ENCODE assay signal across 8 cellular contexts in genomic region chr3:119323401-119324107, GRCh38. TPM values are rescaled to one million over a fixed set of nuclear protein-coding genes. Genes with fewer than 3 reads are reported as not detected.
DNase-seq lines count a peak whose midpoint lies in the region; ATAC-seq and TF ChIP-seq lines count a peak whose summit lies in the region.

No MANE protein-coding gene starts in this region.

- H3K9ac ChIP-seq in NT2/D1 (ENCODE audit: insufficient read length, low read depth) = peak overlapping the region; percentile 83

- H3K4me3 ChIP-seq in NT2/D1 (ENCODE audit: insufficient read length, low read depth) (peak overlapping the region; percentile 53), tibial artery (peak overlapping the region; percentile 61 to 89)

- no peaks in the 10 kb centered on the region for H3K27me3 Mint-ChIP-seq in mesothelial cell of epicardium (ENCODE audit: low read depth)

- ATAC-seq in HG02973 (IDR thresholded peaks at IDR 0.05; ENCODE audit: unreplicated experiment) = peak; percentile 28

- H3K27ac ChIP-seq in tibial artery = peak overlapping the region; percentile 88 to 91

- in situ Hi-C loops in T47D (cut with HindIII; ENCODE audit: low pct_unique_long_range_greater_than_20kb, low sequenced_read_pairs) = no loop called here

- no peaks in the 10 kb centered on the region for H3K4me1 ChIP-seq in NT2/D1 (ENCODE audit: insufficient read depth, insufficient read length)
- peaks cover 0 to 10% (median 3%) of the 10 kb centered on the region in 4 donors for H3K4me1 ChIP-seq in tibial artery

- H3K4me1 Mint-ChIP-seq in mesothelial cell of epicardium = peaks cover 39% of the 10 kb centered on the region

- H3K27me3 ChIP-seq in NT2/D1 (ENCODE audit: insufficient read depth, insufficient read length) (peaks cover 6% of the 10 kb centered on the region), tibial artery (no peaks in the 10 kb centered on the region)

- H3K27ac Mint-ChIP-seq in mesothelial cell of epicardium = peak overlapping the region; percentile 98

- intact Hi-C loops in tibial artery (cut with DNase I; ENCODE audit: low total_unique reads) = loop anchor here (10.0 kb wide), 1 partner anchor 141 kb away; the partner anchor contains the start of genes POGLUT1 and TMEM39A

- H3K36me3 ChIP-seq in NT2/D1 (ENCODE audit: insufficient read depth, insufficient read length, low read length) (no peaks in the 10 kb centered on the region), tibial artery (no peaks in the 10 kb centered on the region)

- H3K9me3 ChIP-seq in NT2/D1 (ENCODE audit: insufficient read depth, low read length) (no peaks in the 10 kb centered on the region), tibial artery (no peaks in the 10 kb centered on the region)

- peak; percentile 24 for DNase-seq in activated CD4-positive, alpha-beta T cell treated with anti-CD3 and anti-CD28 coated beads for 1 hour
- DNase-seq in activated CD4-positive, alpha-beta T cell treated with anti-CD3 and anti-CD28 coated beads, Interleukin-2, amount 50 U/mL, for 48 hours = no peak
- no peak for DNase-seq in NT2/D1 (ENCODE audit: low read depth, low spot score)
- peak; percentile 7 to 36 for DNase-seq in T47D (ENCODE audit: low read depth in 1 of 2, low spot score in 1 of 2)
- no peak for DNase-seq in mesothelial cell of epicardium (ENCODE audit: low spot score in 2 of 2, unreplicated experiment in 2 of 2)
- no peak for DNase-seq in tibial artery
- no peak for DNase-seq in RPMI8226

- no peaks in the 10 kb centered on the region for H3K36me3 Mint-ChIP-seq in mesothelial cell of epicardium

- TF ChIP-seq CTCF in mesothelial cell of epicardium (IDR thresholded peaks at IDR 0.05; ENCODE audit: unreplicated experiment) = no peak
- TF ChIP-seq CTCF in tibial artery (IDR thresholded peaks at IDR 0.05) = no peak

- H3K9me3 Mint-ChIP-seq in mesothelial cell of epicardium = no peaks in the 10 kb centered on the region

- peak overlapping the region; percentile 87 for H3K4me3 Mint-ChIP-seq in mesothelial cell of epicardium

RNA-seq across cellular contexts. Expression of gene ARHGAP31, which starts 29.4 kb away (rescaled TPM):
- 9.1 to 9.7 TPM (median 9.2 TPM) in 3 replicates for total RNA-seq in mesothelial cell of epicardium

Comparison
In these comparisons a context has a peak if more than half of its experiments do, and no peak if none do; other contexts are left out.
1. DNase-seq: peak in activated CD4-positive, alpha-beta T cell treated with anti-CD3 and anti-CD28 coated beads for 1 hour (single experiment) and T47D (2 of 2); none in activated CD4-positive, alpha-beta T cell treated with anti-CD3 and anti-CD28 coated beads, Interleukin-2, amount 50 U/mL, for 48 hours (0 of 2), NT2/D1 (single experiment), mesothelial cell of epicardium (0 of 2), tibial artery (0 of 2) and RPMI8226 (single experiment).